In the genomic region with DNA sequence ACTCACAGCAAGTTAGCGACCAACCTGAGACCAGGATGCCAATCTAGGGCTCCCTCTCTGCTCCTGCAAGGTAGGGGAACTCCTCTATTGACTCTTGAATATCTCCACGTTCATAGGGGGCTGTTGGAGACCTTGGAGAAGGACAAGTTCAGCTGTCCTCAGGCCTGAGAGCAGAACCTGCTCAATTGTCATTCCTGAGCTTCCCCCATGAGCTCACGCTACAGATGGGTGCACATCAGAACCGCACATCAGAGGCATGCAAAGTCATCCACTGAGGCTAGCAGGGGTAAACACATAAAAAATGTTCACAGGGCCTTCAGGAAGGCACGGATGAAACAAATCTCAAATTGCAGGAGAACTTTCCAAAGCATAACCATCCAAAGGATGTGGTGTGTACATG, we compare ENCODE assay signal across 23 cellular contexts.
"Had no signal": no experiment of that assay in that cellular context is flagged by ENCODE, and none has a peak within 500 bp of the region (broad histone marks: within the 10 kb centered on the region; RNA-seq: fewer than 3 reads in every experiment).

No MANE protein-coding gene starts in this region.

- H3K4me3 Mint-ChIP-seq: IgD-negative memory B cell had no signal

- H3K27ac Mint-ChIP-seq: IgD-negative memory B cell had no signal

- DNase-seq: Kasumi-1, MM.1S, NCI-H1092 treated with DMSO at 0.1 percent for 48 hours, NCI-H1436, NCI-H187, NCI-H2029, NCI-H2081 treated with DMSO at 0.1 percent for 48 hours, NCI-H2171, NCI-H226, NCI-H446, NCI-H510A, NCI-H524 treated with DMSO at 0.1 percent for 48 hours, NCI-H69, NCI-H774, Right ventricle myocardium superior, RPMI8226, SIG-M5, SK-N-SH had no signal

- H3K9me3 ChIP-seq: SJSA1, SK-N-SH had no signal

- H3K27ac ChIP-seq: HL-60, KMS-11, SJSA1 had no signal

- H3K36me3 ChIP-seq: SJSA1 had no signal

- H3K27me3 Mint-ChIP-seq: IgD-negative memory B cell had no signal

- ATAC-seq: K562 had no signal

- H3K4me3 ChIP-seq: K562, SJSA1 had no signal

- H3K9ac ChIP-seq: KMS-11, SK-N-SH had no signal

- H3K4me1 Mint-ChIP-seq: IgD-negative memory B cell had no signal

- H3K27me3 ChIP-seq: SJSA1 had no signal

- H3K4me1 ChIP-seq: SJSA1 had no signal
